13 cellular contexts compared by ENCODE assay signal in the genomic region with DNA sequence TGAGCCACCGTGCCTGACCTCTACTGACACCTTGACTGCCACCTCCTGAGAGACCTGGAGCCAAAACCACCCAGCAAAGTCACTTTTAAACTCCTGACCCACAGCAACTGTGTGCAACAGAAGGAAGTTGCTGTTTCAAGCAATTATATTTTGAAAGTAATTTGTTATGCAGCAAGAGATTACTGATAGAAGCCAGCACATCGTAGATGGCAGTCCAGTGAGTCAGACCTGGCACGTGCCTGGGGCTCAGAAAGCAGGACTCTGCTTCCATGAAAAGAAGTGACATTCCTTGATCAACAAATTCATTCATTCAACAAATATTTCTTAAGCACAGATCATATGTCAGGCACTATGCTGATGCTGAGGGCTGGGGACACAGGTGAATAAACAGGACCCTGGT. TPM values are rescaled to one million over a fixed set of nuclear protein-coding genes. Genes with fewer than 3 reads are reported as not detected.
DNase-seq lines count a peak whose midpoint lies in the region; ATAC-seq and TF ChIP-seq lines count a peak whose summit lies in the region.
"Had no signal": no experiment of that assay in that cellular context is flagged by ENCODE, and none has a peak within 500 bp of the region (broad histone marks: within the 10 kb centered on the region; RNA-seq: fewer than 3 reads in every experiment).

No MANE protein-coding gene starts in this region.

- H3K36me3 Mint-ChIP-seq in Calu3 (ENCODE audit: insufficient read depth, unreplicated experiment) (no peaks in the 10 kb centered on the region), neural progenitor cell (no peaks in the 10 kb centered on the region)
- H3K36me3 Mint-ChIP-seq: activated naive CD4-positive, alpha-beta T cell treated with anti-CD3 and anti-CD28 coated beads, Interleukin-2, amount 50 U/mL, for 72 hours had no signal

- H3K9ac ChIP-seq in OCI-LY3 (ENCODE audit: low read length) (no peak overlapping the region), neural progenitor cell (no peak overlapping the region)

- no peak overlapping the region for H3K4me3 Mint-ChIP-seq in Calu3 (ENCODE audit: low read depth, unreplicated experiment)
- no peak overlapping the region for H3K4me3 Mint-ChIP-seq in neural progenitor cell
- H3K4me3 Mint-ChIP-seq: activated CD8-positive, alpha-beta T cell treated with anti-CD3 and anti-CD28 coated beads, Interleukin-2, amount 10 ng/mL, durations not matched to agents 7 days and 5 days had no signal

- H3K27me3 Mint-ChIP-seq in Calu3 (ENCODE audit: unreplicated experiment): peaks cover 19% of the 10 kb centered on the region
- peaks cover 4% of the 10 kb centered on the region for H3K27me3 Mint-ChIP-seq in neural progenitor cell (ENCODE audit: insufficient read depth, low read depth)

- ATAC-seq in HG03280 (IDR thresholded peaks at IDR 0.05; ENCODE audit: unreplicated experiment): no peak
- ATAC-seq: activated CD8-positive, alpha-beta T cell treated with anti-CD3 and anti-CD28 coated beads, Interleukin-2, amount 10 ng/mL, durations not matched to agents 7 days and 5 days; activated naive CD4-positive, alpha-beta T cell treated with anti-CD3 and anti-CD28 coated beads, Interleukin-2, amount 50 U/mL, for 72 hours had no signal

- DNase-seq in Calu3 (peak; percentile 47), dedifferentiated amniotic fluid mesenchymal stem cell (ENCODE audit: extremely low spot score) (peak; percentile 60), osteoblast (ENCODE audit: insufficient read length, low spot score, missing footprints) (peak; percentile 96), NCI-H524 treated with DMSO at 0.1 percent for 48 hours (lab: John Stamatoyannopoulos, UW) (no peak), neural progenitor cell (ENCODE audit: low spot score) (no peak)
- no peak for DNase-seq in stimulated activated CD4-positive, alpha-beta T cell treated with anti-CD3 and anti-CD28 coated beads, Interleukin-2, amount 100 ng/mL, for 24 hours
- DNase-seq: activated CD8-positive, alpha-beta T cell treated with anti-CD3 and anti-CD28 coated beads, Interleukin-2, amount 10 ng/mL, durations not matched to agents 7 days and 5 days; NCI-H2081 had no signal

- H3K4me2 ChIP-seq in OCI-LY3 (ENCODE audit: low read length) (peak overlapping the region; percentile 31), osteoblast (ENCODE audit: insufficient read depth, low read length) (no peak overlapping the region), neural progenitor cell (no peak overlapping the region)

- H3K27ac ChIP-seq in OCI-LY3 (ENCODE audit: low read length) (no peak overlapping the region), osteoblast (ENCODE audit: low read depth, low read length) (no peak overlapping the region), neural progenitor cell (no peak overlapping the region)
- H3K27ac ChIP-seq: C4-2B had no signal

- H3K36me3 ChIP-seq in OCI-LY3 (replicated peaks; ENCODE audit: low read depth, low read length) (no peaks in the 10 kb centered on the region), osteoblast (ENCODE audit: insufficient read depth, low read length) (no peaks in the 10 kb centered on the region), neural progenitor cell (no peaks in the 10 kb centered on the region)

- H3K9me3 ChIP-seq in OCI-LY3 (ENCODE audit: insufficient read depth, low read length) (no peaks in the 10 kb centered on the region), osteoblast (ENCODE audit: low read depth, low read length) (no peaks in the 10 kb centered on the region), neural progenitor cell (ENCODE audit: low read depth) (no peaks in the 10 kb centered on the region)

- H3F3A ChIP-seq in neural progenitor cell (ENCODE audit: low read depth): peaks cover 5% of the 10 kb centered on the region

- H3K4me1 Mint-ChIP-seq in Calu3 (ENCODE audit: low read depth, unreplicated experiment): peaks cover 24% of the 10 kb centered on the region
- peaks cover 26% of the 10 kb centered on the region for H3K4me1 Mint-ChIP-seq in neural progenitor cell

- no peaks in the 10 kb centered on the region for H4K20me1 ChIP-seq in OCI-LY3 (ENCODE audit: insufficient read depth, low read length)
- no peaks in the 10 kb centered on the region for H4K20me1 ChIP-seq in osteoblast (ENCODE audit: insufficient read depth, low read length)
- H4K20me1 ChIP-seq in neural progenitor cell (ENCODE audit: low read depth): no peaks in the 10 kb centered on the region

- peaks cover 16% of the 10 kb centered on the region for H3K4me1 ChIP-seq in OCI-LY3 (ENCODE audit: low read length)
- H3K4me1 ChIP-seq in osteoblast (ENCODE audit: insufficient read depth, low read length): peaks cover 13% of the 10 kb centered on the region
- H3K4me1 ChIP-seq in neural progenitor cell: no peaks in the 10 kb centered on the region

- H3K27ac Mint-ChIP-seq in Calu3 (ENCODE audit: unreplicated experiment) (peak overlapping the region; percentile 13), neural progenitor cell (no peak overlapping the region)
- H3K27ac Mint-ChIP-seq: activated CD8-positive, alpha-beta T cell treated with anti-CD3 and anti-CD28 coated beads, Interleukin-2, amount 10 ng/mL, durations not matched to agents 7 days and 5 days; activated naive CD4-positive, alpha-beta T cell treated with anti-CD3 and anti-CD28 coated beads, Interleukin-2, amount 50 U/mL, for 72 hours had no signal

- H2AFZ ChIP-seq in OCI-LY3 (ENCODE audit: low read depth, low read length) (no peak overlapping the region; the same call in 1 of the 2 replicates), osteoblast (ENCODE audit: low read length) (no peak overlapping the region), neural progenitor cell (replicated peaks) (no peak overlapping the region)

- H3K9me3 Mint-ChIP-seq in Calu3 (ENCODE audit: low read depth, unreplicated experiment): no peaks in the 10 kb centered on the region
- H3K9me3 Mint-ChIP-seq in neural progenitor cell: no peaks in the 10 kb centered on the region
- H3K9me3 Mint-ChIP-seq: activated naive CD4-positive, alpha-beta T cell treated with anti-CD3 and anti-CD28 coated beads, Interleukin-2, amount 50 U/mL, for 72 hours had no signal

- no TSS peak for BruUV-seq in Calu3 (replicated peaks; lab: Mats Ljungman, UMichigan)

- H3K27me3 ChIP-seq in OCI-LY3 (ENCODE audit: low read depth, low read length): 0 out of 2 replicates have a peak, but pooled peaks cover 5% of the 10 kb centered on the region
- no peaks in the 10 kb centered on the region for H3K27me3 ChIP-seq in osteoblast (ENCODE audit: insufficient read depth, low read length)
- H3K27me3 ChIP-seq in neural progenitor cell: peaks cover 10% of the 10 kb centered on the region

- intact Hi-C loops in Calu3 (cut with micrococcal nuclease; ENCODE audit: unreplicated experiment): no loop called here

- no peaks in the 10 kb centered on the region for H3K79me2 ChIP-seq in OCI-LY3 (ENCODE audit: low read length)
- no peaks in the 10 kb centered on the region for H3K79me2 ChIP-seq in osteoblast (ENCODE audit: insufficient read depth, low read length)
- no peaks in the 10 kb centered on the region for H3K79me2 ChIP-seq in neural progenitor cell (ENCODE audit: low read depth)

- H3K4me3 ChIP-seq in OCI-LY3 (ENCODE audit: low read length) (no peak overlapping the region), osteoblast (ENCODE audit: insufficient read depth, low read length) (no peak overlapping the region), neural progenitor cell (no peak overlapping the region)

- TF ChIP-seq CTCF in Calu3 (IDR thresholded peaks at IDR 0.05; ENCODE audit: unreplicated experiment): no peak
- no peak for TF ChIP-seq CTCF in OCI-LY3 (IDR thresholded peaks at IDR 0.05; ENCODE audit: low read depth, low read length)
- no peak for TF ChIP-seq CTCF in osteoblast (IDR thresholded peaks at IDR 0.05; ENCODE audit: extremely low read depth, low read depth, low read length)
- TF ChIP-seq CTCF in neural progenitor cell (IDR thresholded peaks at IDR 0.05): no peak

- CTCF ChIA-PET in Calu3 (lab: Charles Lee): no interaction called here

RNA-seq across cellular contexts. Expression of gene CSPG4, which starts 5.7 kb away (rescaled TPM):
- total RNA-seq in Calu3 (2022): 0.05 TPM in 1 of 2 replicates, not detected in the other
- total RNA-seq in osteoblast: 11.5 and 20.3 TPM in 2 replicates
- 0.07 and 0.37 TPM in 2 replicates for total RNA-seq in neural progenitor cell (ENCODE audit: low replicate concordance)
- total RNA-seq: activated CD8-positive, alpha-beta T cell treated with anti-CD3 and anti-CD28 coated beads, Interleukin-2, amount 10 ng/mL, durations not matched to agents 7 days and 5 days; activated naive CD4-positive, alpha-beta T cell treated with anti-CD3 and anti-CD28 coated beads, Interleukin-2, amount 50 U/mL, for 72 hours; T-helper 2 cell treated with Interferon-gamma antibody and Interleukin-4, amounts not matched to agents 100 ng/mL and 5 ng/mL, for 36 hours had no signal

Comparison
In these comparisons a context has a peak if more than half of its experiments do, and no peak if none do; other contexts are left out.
1. DNase-seq: peak in Calu3 (single experiment), dedifferentiated amniotic fluid mesenchymal stem cell (single experiment) and osteoblast (single experiment); none in stimulated activated CD4-positive, alpha-beta T cell treated with anti-CD3 and anti-CD28 coated beads, Interleukin-2, amount 100 ng/mL, for 24 hours (0 of 2), NCI-H524 treated with DMSO at 0.1 percent for 48 hours (single experiment) and neural progenitor cell (single experiment).